1 cellular context compared by ENCODE assay signal in the genomic region with DNA sequence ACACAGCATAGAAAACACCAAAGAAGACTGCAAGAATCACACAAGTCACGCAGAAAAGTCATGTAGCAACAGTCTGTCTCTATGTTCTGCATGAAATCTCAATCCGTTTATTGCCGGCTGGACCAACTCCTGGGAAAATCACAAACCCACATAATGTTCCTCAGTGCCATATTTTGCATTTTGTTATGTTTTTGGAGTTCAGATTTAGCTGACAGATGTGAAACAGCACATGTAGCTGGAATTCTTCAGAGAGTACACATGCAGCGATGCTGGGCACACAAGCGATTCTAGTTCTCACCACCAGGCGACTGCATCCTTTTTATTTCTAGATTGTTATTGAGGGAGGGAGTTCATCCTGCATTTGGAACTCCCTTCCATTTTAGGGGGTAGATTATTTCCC.
TF ChIP-seq lines count a peak whose summit lies in the region.

No MANE protein-coding gene starts in this region.

TF ChIP-seq in A549, 52 proteins besides CTCF, POLR2A, EP300 and RAD21:
- TF ChIP-seq MAFK (IDR thresholded peaks at IDR 0.05; ENCODE audit: partially characterized antibody) (peak; percentile 75), ESRRA (IDR thresholded peaks at IDR 0.05; ENCODE audit: borderline replicate concordance, low read length) (no peak)
